17 cellular contexts compared by ENCODE assay signal in the genomic region with DNA sequence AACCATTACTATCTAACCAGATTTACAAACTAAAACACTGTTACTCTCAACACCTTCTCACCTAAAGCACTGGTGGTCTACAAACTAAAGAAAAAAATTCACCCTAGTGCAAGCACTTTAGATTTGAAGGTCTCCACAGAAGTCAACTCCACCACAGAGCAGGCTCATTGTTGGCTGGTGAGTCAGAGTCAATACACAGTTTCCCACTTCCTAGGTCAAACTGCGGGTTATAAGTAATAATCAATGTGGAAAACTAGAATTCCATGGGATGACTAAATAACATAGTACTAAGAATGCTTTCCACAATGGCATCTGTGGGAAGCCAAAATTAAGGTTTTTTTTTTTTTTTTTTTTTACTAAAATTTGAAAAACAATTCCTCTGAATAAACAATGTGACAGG.
A peak's percentile ranks its signal among the peaks of the same experiment; 100 is the strongest.
DNase-seq lines count a peak whose midpoint lies in the region; TF ChIP-seq lines count a peak whose summit lies in the region.
"Had no signal": no experiment of that assay in that cellular context is flagged by ENCODE, and none has a peak within 500 bp of the region (broad histone marks: within the 10 kb centered on the region; RNA-seq: fewer than 3 reads in every experiment).

No MANE protein-coding gene starts in this region.

- H3K4me2 ChIP-seq in PC-9: no peak overlapping the region
- H3K4me2 ChIP-seq: BLaER1 had no signal

- H3K36me3 ChIP-seq in BJ (ENCODE audit: control insufficient read depth, insufficient read depth, low read length) (no peaks in the 10 kb centered on the region; the same call in 1 of the 2 replicates), mesodermal cell (ENCODE audit: control insufficient read depth, insufficient read depth, low read length) (no peaks in the 10 kb centered on the region), PC-9 (ENCODE audit: low read depth) (no peaks in the 10 kb centered on the region)
- H3K36me3 ChIP-seq: BLaER1, esophagus muscularis mucosa, neutrophil, vagina had no signal

- CTCF ChIA-PET in BJ (lab: Yijun Ruan, JAX): interaction anchor here (1.1 to 1.2 kb wide), 2 partner anchors 10 to 303 kb away, joined by 3 to 5 read pairs; no protein-coding TSS in a partner anchor
- CTCF ChIA-PET in PC-9 (lab: Charles Lee): no interaction called here

- H3K4me3 ChIP-seq in BJ (ENCODE audit: low read depth, low read length) (no peak overlapping the region), mesodermal cell (ENCODE audit: extremely low read depth, insufficient read depth, low read length, poor library complexity, severe bottlenecking) (no peak overlapping the region), PC-9 (no peak overlapping the region)
- H3K4me3 ChIP-seq: BLaER1, esophagus muscularis mucosa, vagina had no signal

- intact Hi-C loops in PC-9 (cut with micrococcal nuclease; ENCODE audit: unreplicated experiment): loop anchor here (10.0 kb wide), 1 partner anchor 265 kb away; no protein-coding TSS in a partner anchor
- intact Hi-C loops in activated T-helper 2 cell treated with anti-CD3 and anti-CD28 coated beads, Interferon-gamma antibody, Interleukin-2, Interleukin-4, amounts not matched to agents 10 μg/mL and 5 μg/mL and 100 μg/mL, durations not matched to agents 14 hours and 24 hours and 36 hours (cut with micrococcal nuclease): no loop called here

- peaks cover 8% of the 10 kb centered on the region for H3K9me3 Mint-ChIP-seq in activated T-helper 2 cell treated with anti-CD3 and anti-CD28 coated beads, Interferon-gamma antibody, Interleukin-2, Interleukin-4, amounts not matched to agents 10 μg/mL and 5 μg/mL and 100 μg/mL, durations not matched to agents 14 hours and 24 hours and 36 hours

- POLR2A ChIA-PET in BJ (lab: Charles Lee) (no interaction called here), PC-9 (lab: Charles Lee; ENCODE audit: unreplicated experiment) (no interaction called here)

- no peak overlapping the region for H2AFZ ChIP-seq in PC-9

- no peak overlapping the region for H3K27ac Mint-ChIP-seq in activated T-helper 2 cell treated with anti-CD3 and anti-CD28 coated beads, Interferon-gamma antibody, Interleukin-2, Interleukin-4, amounts not matched to agents 10 μg/mL and 5 μg/mL and 100 μg/mL, durations not matched to agents 14 hours and 24 hours and 36 hours
- H3K27ac Mint-ChIP-seq: activated CD4-positive, alpha-beta T cell treated with anti-CD3 and anti-CD28 coated beads for 36 hours; activated T-cell treated with anti-CD3 and anti-CD28 coated beads, Interleukin-2, amount 50 U/mL, for 72 hours had no signal

- H3K4me3 Mint-ChIP-seq in activated T-helper 2 cell treated with anti-CD3 and anti-CD28 coated beads, Interferon-gamma antibody, Interleukin-2, Interleukin-4, amounts not matched to agents 10 μg/mL and 5 μg/mL and 100 μg/mL, durations not matched to agents 14 hours and 24 hours and 36 hours (ENCODE audit: low read depth): no peak overlapping the region
- H3K4me3 Mint-ChIP-seq: activated CD4-positive, alpha-beta T cell treated with anti-CD3 and anti-CD28 coated beads for 36 hours; activated T-cell treated with anti-CD3 and anti-CD28 coated beads, Interleukin-2, amount 50 U/mL, for 72 hours had no signal

- DNase-seq in BJ (ENCODE audit: low read depth) (peak; percentile 68), M059J (ENCODE audit: low read depth) (peak; percentile 95), dermis microvascular lymphatic vessel endothelial cell (ENCODE audit: low read depth in 2 of 2) (peak; percentile 27 to 72), PC-9 (no peak), putamen (ENCODE audit: low spot score) (no peak), DMS153 (lab: John Stamatoyannopoulos, UW) (no peak)
- DNase-seq in activated T-helper 2 cell treated with anti-CD3 and anti-CD28 coated beads, Interferon-gamma antibody, Interleukin-2, Interleukin-4, amounts not matched to agents 10 μg/mL and 5 μg/mL and 100 μg/mL, durations not matched to agents 14 hours and 24 hours and 36 hours (ENCODE audit: low spot score): no peak
- DNase-seq: activated CD4-positive, alpha-beta T cell treated with anti-CD3 and anti-CD28 coated beads for 36 hours; activated T-cell treated with anti-CD3 and anti-CD28 coated beads, Interleukin-2, amount 50 U/mL, for 72 hours; NCI-H1436 treated with DMSO at 0.1 percent for 48 hours; NK-92 treated with Interleukin-12 subunit alpha and Interleukin-12 subunit beta, amount 100 ng/mL, for 24 hours; stimulated activated CD4-positive, alpha-beta T cell treated with anti-CD3 and anti-CD28 coated beads, Interleukin-15, amount 100 ng/mL, for 24 hours had no signal

- H3K27ac ChIP-seq in mesodermal cell (ENCODE audit: low read depth, low read length, severe bottlenecking) (peak overlapping the region; percentile 25), PC-9 (no peak overlapping the region)
- H3K27ac ChIP-seq: BLaER1, neutrophil, vagina had no signal

- no peaks in the 10 kb centered on the region for H4K20me1 ChIP-seq in PC-9 (ENCODE audit: insufficient read depth)
- H4K20me1 ChIP-seq: BLaER1 had no signal

- no peak for TF ChIP-seq CTCF in BJ (IDR thresholded peaks at IDR 0.05; ENCODE audit: insufficient read depth, low read depth, low read length)
- no peak for TF ChIP-seq CTCF in PC-9 (conservative IDR thresholded peaks at IDR 0.05)

- H3K27me3 Mint-ChIP-seq in activated T-helper 2 cell treated with anti-CD3 and anti-CD28 coated beads, Interferon-gamma antibody, Interleukin-2, Interleukin-4, amounts not matched to agents 10 μg/mL and 5 μg/mL and 100 μg/mL, durations not matched to agents 14 hours and 24 hours and 36 hours (ENCODE audit: low read depth): no peaks in the 10 kb centered on the region
- H3K27me3 Mint-ChIP-seq: activated CD4-positive, alpha-beta T cell treated with anti-CD3 and anti-CD28 coated beads for 36 hours had no signal

- 0 out of 2 replicates have a peak, but pooled peaks cover 8% of the 10 kb centered on the region for H3F3A ChIP-seq in PC-9 (ENCODE audit: insufficient read depth, low read depth)

- no peaks in the 10 kb centered on the region for H3K4me1 Mint-ChIP-seq in activated T-helper 2 cell treated with anti-CD3 and anti-CD28 coated beads, Interferon-gamma antibody, Interleukin-2, Interleukin-4, amounts not matched to agents 10 μg/mL and 5 μg/mL and 100 μg/mL, durations not matched to agents 14 hours and 24 hours and 36 hours (ENCODE audit: low read depth)
- H3K4me1 Mint-ChIP-seq: activated CD4-positive, alpha-beta T cell treated with anti-CD3 and anti-CD28 coated beads for 36 hours had no signal

- H3K4me1 ChIP-seq in mesodermal cell (ENCODE audit: control insufficient read depth, insufficient read depth, low read length, poor library complexity, severe bottlenecking) (peaks cover 28% of the 10 kb centered on the region), PC-9 (replicated peaks; ENCODE audit: insufficient read depth) (peaks cover 15% of the 10 kb centered on the region)
- H3K4me1 ChIP-seq: BLaER1 had no signal

- no peaks in the 10 kb centered on the region for H3K79me2 ChIP-seq in PC-9 (ENCODE audit: low read depth)

- no CpG with 5 or more reads among the region's 1 CpG for WGBS in mesodermal cell (ENCODE audit: insufficient coverage in 2 of 2), 2 experiments

- H3K9me2 ChIP-seq in PC-9 (ENCODE audit: insufficient read depth): no peaks in the 10 kb centered on the region

- H3K9me3 ChIP-seq in mesodermal cell (ENCODE audit: control insufficient read depth, low read length) (no peaks in the 10 kb centered on the region), PC-9 (ENCODE audit: insufficient read depth, low read depth) (no peaks in the 10 kb centered on the region)
- H3K9me3 ChIP-seq: BLaER1, esophagus muscularis mucosa, neutrophil, vagina had no signal

- no peaks in the 10 kb centered on the region for H3K36me3 Mint-ChIP-seq in activated T-helper 2 cell treated with anti-CD3 and anti-CD28 coated beads, Interferon-gamma antibody, Interleukin-2, Interleukin-4, amounts not matched to agents 10 μg/mL and 5 μg/mL and 100 μg/mL, durations not matched to agents 14 hours and 24 hours and 36 hours (ENCODE audit: low read depth)

- BruUV-seq in PC-9 (replicated peaks; lab: Mats Ljungman, UMichigan): no TSS peak

- no peaks in the 10 kb centered on the region for H3K27me3 ChIP-seq in BJ (ENCODE audit: control insufficient read depth, insufficient read depth, low read length)
- no peaks in the 10 kb centered on the region for H3K27me3 ChIP-seq in PC-9 (ENCODE audit: insufficient read depth, low read depth)
- H3K27me3 ChIP-seq: BLaER1, esophagus muscularis mucosa, neutrophil, vagina had no signal

Comparison
In these comparisons a context has a peak if more than half of its experiments do, and no peak if none do; other contexts are left out.
1. DNase-seq: peak in BJ (single experiment), M059J (single experiment) and dermis microvascular lymphatic vessel endothelial cell (2 of 2); none in PC-9 (0 of 2), putamen (single experiment), activated T-helper 2 cell treated with anti-CD3 and anti-CD28 coated beads, Interferon-gamma antibody, Interleukin-2, Interleukin-4, amounts not matched to agents 10 μg/mL and 5 μg/mL and 100 μg/mL, durations not matched to agents 14 hours and 24 hours and 36 hours (single experiment) and DMS153 (single experiment).